ENCODE assay signal across 8 cellular contexts in the genomic region with DNA sequence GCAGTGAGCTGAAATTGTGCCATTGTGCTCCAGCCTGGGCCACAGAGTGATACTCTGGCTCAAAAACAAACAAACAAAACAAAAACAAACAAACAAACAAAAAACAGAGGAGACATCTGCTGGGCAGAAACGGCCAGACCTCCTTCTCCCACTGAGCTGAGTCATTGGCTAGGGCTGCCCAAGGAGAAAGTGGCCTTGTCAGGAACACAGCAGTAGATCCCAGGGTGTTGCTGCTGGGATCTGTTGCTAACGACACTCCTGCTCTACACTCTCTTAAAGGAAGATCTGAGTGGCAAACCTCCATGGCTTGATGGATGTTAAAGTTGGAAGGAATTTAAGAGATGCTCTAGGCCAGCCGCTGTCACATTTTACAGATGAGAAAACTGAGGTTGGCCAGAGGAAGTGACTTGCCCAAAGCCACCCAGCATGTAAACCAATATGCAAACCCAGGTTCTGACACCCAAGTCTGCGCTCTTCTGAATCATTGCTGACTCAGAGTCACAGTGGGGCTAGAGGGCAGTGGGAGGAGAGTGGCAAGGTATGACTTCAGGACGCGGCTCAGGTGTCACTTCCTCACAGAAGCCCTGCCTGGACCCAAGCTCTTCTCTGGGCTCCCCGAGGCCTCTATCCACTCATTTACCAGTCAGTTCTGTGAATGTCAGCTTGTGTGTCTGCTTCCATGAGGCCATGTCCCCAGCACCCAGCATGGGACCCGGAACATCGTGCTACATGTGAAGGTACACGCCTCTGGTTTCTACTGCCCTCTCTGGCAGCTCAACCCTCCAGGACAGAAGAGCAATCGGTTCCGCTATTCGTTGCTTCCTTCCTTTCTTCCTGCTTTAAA. TPM values are rescaled to one million over a fixed set of nuclear protein-coding genes. Genes with fewer than 3 reads are reported as not detected.
DNase-seq lines count a peak whose midpoint lies in the region; ATAC-seq and TF ChIP-seq lines count a peak whose summit lies in the region.

No MANE protein-coding gene starts in this region.

- no peak for TF ChIP-seq POLR2A in uterus (IDR thresholded peaks at IDR 0.05)

- no peak overlapping the region for H3K27ac ChIP-seq in Panc1 (ENCODE audit: low read length)
- no peak overlapping the region for H3K27ac ChIP-seq in uterus

- in situ Hi-C loops in Panc1 (cut with HindIII; ENCODE audit: low pct_unique_long_range_greater_than_20kb, low sequenced_read_pairs), result no loop called here

- intact Hi-C loops in Panc1 (cut with micrococcal nuclease; ENCODE audit: unreplicated experiment), result no loop called here
- intact Hi-C loops in uterus (cut with DNase I; ENCODE audit: low total_unique reads), result loop anchor here (10.0 kb wide), 1 partner anchor 252 kb away; no protein-coding TSS in a partner anchor

- CTCF ChIA-PET in Panc1 (lab: Charles Lee), result interaction anchor here (0.6 kb wide), 1 partner anchor 47 kb away, joined by 4 read pairs; no protein-coding TSS in a partner anchor

- DNase-seq in Panc1 (ENCODE audit: low read depth, low spot score) (no peak), dermis blood vessel endothelial cell (peak; percentile 44), uterus (no peak), DMS 273 treated with DMSO at 0.1 percent for 48 hours (lab: John Stamatoyannopoulos, UW) (no peak), NCI-H82 treated with DMSO at 0.1 percent for 48 hours (lab: John Stamatoyannopoulos, UW; ENCODE audit: unreplicated experiment) (no peak)

- H3K4me1 ChIP-seq in Panc1 (ENCODE audit: control insufficient read depth, insufficient read depth, low read length) (peaks cover 20% of the 10 kb centered on the region), uterus (no peaks in the 10 kb centered on the region)

- POLR2A ChIA-PET in Panc1 (lab: Charles Lee), result no interaction called here

- H3K36me3 ChIP-seq in Panc1 (ENCODE audit: control insufficient read depth, insufficient read depth, low read length), result no peaks in the 10 kb centered on the region
- H3K36me3 ChIP-seq in uterus, result no peaks in the 10 kb centered on the region

- BruUV-seq in Panc1 (replicated peaks; lab: Mats Ljungman, UMichigan), result no TSS peak

- H3K4me3 ChIP-seq in Panc1 (ENCODE audit: low read depth in 2 of 2, low read length in 2 of 2) (no peak overlapping the region), uterus (no peak overlapping the region)

- ATAC-seq in GM18868 (IDR thresholded peaks at IDR 0.05; ENCODE audit: unreplicated experiment), result peak; percentile 81
- peak; percentile 74 for ATAC-seq in HG02763 (IDR thresholded peaks at IDR 0.05; ENCODE audit: unreplicated experiment)
- peak; percentile 59 for ATAC-seq in Panc1
- ATAC-seq in SK-N-SH treated with all-trans-retinoic acid at 6 μM for 48 hours, result no peak

- no peaks in the 10 kb centered on the region for H3K9me3 ChIP-seq in Panc1 (ENCODE audit: control insufficient read depth, insufficient read depth, low read depth, low read length)
- no peaks in the 10 kb centered on the region for H3K9me3 ChIP-seq in uterus

- TF ChIP-seq CTCF in Panc1 (IDR thresholded peaks at IDR 0.05) (no peak), uterus (IDR thresholded peaks at IDR 0.05) (no peak)

- H3K27me3 ChIP-seq in Panc1 (ENCODE audit: control insufficient read depth, insufficient read depth, low read length) (no peaks in the 10 kb centered on the region), uterus (no peaks in the 10 kb centered on the region)

TF ChIP-seq in SK-N-SH treated with all-trans-retinoic acid at 6 μM for 48 hours, 23 proteins besides CTCF, POLR2A, EP300 and RAD21 (continues in another document):
- TF ChIP-seq ARNTL (CRISPR knock-in tag; IDR thresholded peaks at IDR 0.05; ENCODE audit: borderline replicate concordance, low read depth) (no peak), ESRRG (CRISPR knock-in tag; IDR thresholded peaks at IDR 0.05) (no peak), ISL1 (CRISPR knock-in tag; IDR thresholded peaks at IDR 0.05) (no peak), ZFP30 (CRISPR knock-in tag; IDR thresholded peaks at IDR 0.05) (no peak), ZNF8 (CRISPR knock-in tag; IDR thresholded peaks at IDR 0.05) (no peak), TCF4 (CRISPR knock-in tag; IDR thresholded peaks at IDR 0.05; ENCODE audit: borderline replicate concordance) (no peak), TOX (CRISPR knock-in tag; IDR thresholded peaks at IDR 0.05; ENCODE audit: borderline replicate concordance) (no peak), PPARA (CRISPR knock-in tag; IDR thresholded peaks at IDR 0.05; ENCODE audit: borderline replicate concordance) (no peak), SNAI2 (CRISPR knock-in tag; IDR thresholded peaks at IDR 0.05) (no peak), ZNF565 (CRISPR knock-in tag; conservative IDR thresholded peaks at IDR 0.05; ENCODE audit: low read depth) (no peak), OSR1 (CRISPR knock-in tag; IDR thresholded peaks at IDR 0.05) (no peak), BACH2 (CRISPR knock-in tag; IDR thresholded peaks at IDR 0.05; ENCODE audit: borderline replicate concordance) (no peak)
- TF ChIP-seq, protein P1, sequence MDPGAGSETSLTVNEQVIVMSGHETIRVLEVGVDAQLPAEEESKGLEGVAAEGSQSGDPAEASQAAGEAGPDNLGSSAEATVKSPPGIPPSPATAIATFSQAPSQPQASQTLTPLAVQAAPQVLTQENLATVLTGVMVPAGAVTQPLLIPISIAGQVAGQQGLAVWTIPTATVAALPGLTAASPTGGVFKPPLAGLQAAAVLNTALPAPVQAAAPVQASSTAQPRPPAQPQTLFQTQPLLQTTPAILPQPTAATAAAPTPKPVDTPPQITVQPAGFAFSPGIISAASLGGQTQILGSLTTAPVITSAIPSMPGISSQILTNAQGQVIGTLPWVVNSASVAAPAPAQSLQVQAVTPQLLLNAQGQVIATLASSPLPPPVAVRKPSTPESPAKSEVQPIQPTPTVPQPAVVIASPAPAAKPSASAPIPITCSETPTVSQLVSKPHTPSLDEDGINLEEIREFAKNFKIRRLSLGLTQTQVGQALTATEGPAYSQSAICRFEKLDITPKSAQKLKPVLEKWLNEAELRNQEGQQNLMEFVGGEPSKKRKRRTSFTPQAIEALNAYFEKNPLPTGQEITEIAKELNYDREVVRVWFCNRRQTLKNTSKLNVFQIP (CRISPR knock-in tag; IDR thresholded peaks at IDR 0.05; ENCODE audit: borderline replicate concordance, low read depth), result no peak
- TF ChIP-seq, protein P2, sequence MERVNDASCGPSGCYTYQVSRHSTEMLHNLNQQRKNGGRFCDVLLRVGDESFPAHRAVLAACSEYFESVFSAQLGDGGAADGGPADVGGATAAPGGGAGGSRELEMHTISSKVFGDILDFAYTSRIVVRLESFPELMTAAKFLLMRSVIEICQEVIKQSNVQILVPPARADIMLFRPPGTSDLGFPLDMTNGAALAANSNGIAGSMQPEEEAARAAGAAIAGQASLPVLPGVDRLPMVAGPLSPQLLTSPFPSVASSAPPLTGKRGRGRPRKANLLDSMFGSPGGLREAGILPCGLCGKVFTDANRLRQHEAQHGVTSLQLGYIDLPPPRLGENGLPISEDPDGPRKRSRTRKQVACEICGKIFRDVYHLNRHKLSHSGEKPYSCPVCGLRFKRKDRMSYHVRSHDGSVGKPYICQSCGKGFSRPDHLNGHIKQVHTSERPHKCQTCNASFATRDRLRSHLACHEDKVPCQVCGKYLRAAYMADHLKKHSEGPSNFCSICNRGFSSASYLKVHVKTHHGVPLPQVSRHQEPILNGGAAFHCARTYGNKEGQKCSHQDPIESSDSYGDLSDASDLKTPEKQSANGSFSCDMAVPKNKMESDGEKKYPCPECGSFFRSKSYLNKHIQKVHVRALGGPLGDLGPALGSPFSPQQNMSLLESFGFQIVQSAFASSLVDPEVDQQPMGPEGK (CRISPR knock-in tag; IDR thresholded peaks at IDR 0.05; ENCODE audit: borderline replicate concordance), result no peak
- TF ChIP-seq, protein P3, sequence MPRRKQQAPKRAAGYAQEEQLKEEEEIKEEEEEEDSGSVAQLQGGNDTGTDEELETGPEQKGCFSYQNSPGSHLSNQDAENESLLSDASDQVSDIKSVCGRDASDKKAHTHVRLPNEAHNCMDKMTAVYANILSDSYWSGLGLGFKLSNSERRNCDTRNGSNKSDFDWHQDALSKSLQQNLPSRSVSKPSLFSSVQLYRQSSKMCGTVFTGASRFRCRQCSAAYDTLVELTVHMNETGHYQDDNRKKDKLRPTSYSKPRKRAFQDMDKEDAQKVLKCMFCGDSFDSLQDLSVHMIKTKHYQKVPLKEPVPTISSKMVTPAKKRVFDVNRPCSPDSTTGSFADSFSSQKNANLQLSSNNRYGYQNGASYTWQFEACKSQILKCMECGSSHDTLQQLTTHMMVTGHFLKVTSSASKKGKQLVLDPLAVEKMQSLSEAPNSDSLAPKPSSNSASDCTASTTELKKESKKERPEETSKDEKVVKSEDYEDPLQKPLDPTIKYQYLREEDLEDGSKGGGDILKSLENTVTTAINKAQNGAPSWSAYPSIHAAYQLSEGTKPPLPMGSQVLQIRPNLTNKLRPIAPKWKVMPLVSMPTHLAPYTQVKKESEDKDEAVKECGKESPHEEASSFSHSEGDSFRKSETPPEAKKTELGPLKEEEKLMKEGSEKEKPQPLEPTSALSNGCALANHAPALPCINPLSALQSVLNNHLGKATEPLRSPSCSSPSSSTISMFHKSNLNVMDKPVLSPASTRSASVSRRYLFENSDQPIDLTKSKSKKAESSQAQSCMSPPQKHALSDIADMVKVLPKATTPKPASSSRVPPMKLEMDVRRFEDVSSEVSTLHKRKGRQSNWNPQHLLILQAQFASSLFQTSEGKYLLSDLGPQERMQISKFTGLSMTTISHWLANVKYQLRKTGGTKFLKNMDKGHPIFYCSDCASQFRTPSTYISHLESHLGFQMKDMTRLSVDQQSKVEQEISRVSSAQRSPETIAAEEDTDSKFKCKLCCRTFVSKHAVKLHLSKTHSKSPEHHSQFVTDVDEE (CRISPR knock-in tag; IDR thresholded peaks at IDR 0.05), result no peak
- TF ChIP-seq, protein P4, sequence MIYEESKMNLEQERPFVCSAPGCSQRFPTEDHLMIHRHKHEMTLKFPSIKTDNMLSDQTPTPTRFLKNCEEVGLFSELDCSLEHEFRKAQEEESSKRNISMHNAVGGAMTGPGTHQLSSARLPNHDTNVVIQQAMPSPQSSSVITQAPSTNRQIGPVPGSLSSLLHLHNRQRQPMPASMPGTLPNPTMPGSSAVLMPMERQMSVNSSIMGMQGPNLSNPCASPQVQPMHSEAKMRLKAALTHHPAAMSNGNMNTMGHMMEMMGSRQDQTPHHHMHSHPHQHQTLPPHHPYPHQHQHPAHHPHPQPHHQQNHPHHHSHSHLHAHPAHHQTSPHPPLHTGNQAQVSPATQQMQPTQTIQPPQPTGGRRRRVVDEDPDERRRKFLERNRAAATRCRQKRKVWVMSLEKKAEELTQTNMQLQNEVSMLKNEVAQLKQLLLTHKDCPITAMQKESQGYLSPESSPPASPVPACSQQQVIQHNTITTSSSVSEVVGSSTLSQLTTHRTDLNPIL (CRISPR knock-in tag; IDR thresholded peaks at IDR 0.05; ENCODE audit: low read depth), result no peak

RNA-seq across cellular contexts. Expression of a gene that starts 11.3 kb away (rescaled TPM):
- total RNA-seq in Panc1 (2021; ENCODE audit: unreplicated experiment), result 6.0 TPM
- polyA plus RNA-seq in Panc1 (2012; ENCODE audit: insufficient read length), result 7.3 TPM
- total RNA-seq in dermis blood vessel endothelial cell, result 37.4 and 40.7 TPM in 2 replicates
- 10 to 100 TPM in 3 of 4 donors, 1 to 10 TPM in 1; 9.6 to 52.9 (median 28.2) TPM for total RNA-seq in uterus

RNA-seq across cellular contexts. Expression of a gene that starts 25.0 kb away (rescaled TPM):
- total RNA-seq in Panc1 (2021; ENCODE audit: unreplicated experiment) (89.8 TPM), dermis blood vessel endothelial cell (552 and 903 TPM in 2 replicates), uterus (100 to 1,000 TPM; 134 to 847 (median 280) TPM)
- 268 TPM for polyA plus RNA-seq in Panc1 (2012; ENCODE audit: insufficient read length)
